28 cellular contexts compared by ENCODE assay signal in genomic region chr2:222383255-222383654, GRCh38. TPM values are rescaled to one million over a fixed set of nuclear protein-coding genes. Genes with fewer than 3 reads are reported as not detected.
A peak's percentile ranks its signal among the peaks of the same experiment; 100 is the strongest.
DNase-seq lines count a peak whose midpoint lies in the region; ATAC-seq, FAIRE-seq and TF ChIP-seq lines count a peak whose summit lies in the region.
"Had no signal": no experiment of that assay in that cellular context is flagged by ENCODE, and none has a peak within 500 bp of the region (broad histone marks: within the 10 kb centered on the region; RNA-seq: fewer than 3 reads in every experiment).

No MANE protein-coding gene starts in this region.

- TF ChIP-seq RAD21 in HepG2 (CRISPR knock-in tag; IDR thresholded peaks at IDR 0.05) = no peak
- TF ChIP-seq RAD21 in Ishikawa (IDR thresholded peaks at IDR 0.05; ENCODE audit: low read depth) = no peak

- H3K9me3 ChIP-seq in HepG2 (ENCODE audit: low read length) (no peaks in the 10 kb centered on the region), right lobe of liver (no peaks in the 10 kb centered on the region)
- H3K9me3 ChIP-seq: A549, BE2C, BLaER1 had no signal

- H2AFZ ChIP-seq in HepG2 (ENCODE audit: low read length) = no peak overlapping the region

- TF ChIP-seq EP300 in HepG2 (IDR thresholded peaks at IDR 0.05; ENCODE audit: low read depth in 2 of 2, low read length in 2 of 2) (no peak), HepG2 (CRISPR knock-in tag; IDR thresholded peaks at IDR 0.05; ENCODE audit: borderline replicate concordance) (no peak), Ishikawa (IDR thresholded peaks at IDR 0.05; ENCODE audit: borderline replicate concordance) (no peak)

- TF ChIP-seq CTCF in HepG2 (CRISPR knock-in tag; IDR thresholded peaks at IDR 0.05) (no peak), right lobe of liver (IDR thresholded peaks at IDR 0.05) (no peak)

- POLR2A ChIA-PET in HepG2 (lab: Yijun Ruan, JAX) = no interaction called here

- no peaks in the 10 kb centered on the region for H3K36me3 ChIP-seq in HepG2 (replicated peaks in 1 of 2; ENCODE audit: control insufficient read depth in 1 of 2, insufficient read depth in 2 of 2, low read length in 2 of 2)
- H3K36me3 ChIP-seq in right lobe of liver = no peaks in the 10 kb centered on the region
- no peaks in the 10 kb centered on the region for H3K36me3 ChIP-seq in mesendoderm (ENCODE audit: control insufficient read depth, insufficient read depth, low read length)
- H3K36me3 ChIP-seq: BE2C, BLaER1 had no signal

- H3K4me1 ChIP-seq in HepG2 (ENCODE audit: insufficient read depth, low read length) (no peaks in the 10 kb centered on the region), right lobe of liver (no peaks in the 10 kb centered on the region), mesendoderm (ENCODE audit: control insufficient read depth, low read depth, low read length) (peaks cover 2% of the 10 kb centered on the region)
- H3K4me1 ChIP-seq: A549, BE2C, BLaER1 had no signal

- no peak overlapping the region for H2BK120ac ChIP-seq in mesendoderm (ENCODE audit: low read depth, low read length)

- no peak overlapping the region for H4K5ac ChIP-seq in mesendoderm (ENCODE audit: low read length)

- no peak overlapping the region for H4K8ac ChIP-seq in mesendoderm (ENCODE audit: low read depth, low read length)

- no peak for FAIRE-seq in HepG2 (lab: Jason Lieb, UNC)
- FAIRE-seq: A549, GM12878, GM12892, GM18507 had no signal

- H3K4me3 ChIP-seq in HepG2 (replicated peaks in 1 of 3; ENCODE audit: insufficient read depth in 1 of 3, low read depth in 2 of 3, low read length in 3 of 3) = no peak overlapping the region
- no peak overlapping the region for H3K4me3 ChIP-seq in right lobe of liver
- H3K4me3 ChIP-seq in mesendoderm (ENCODE audit: low read length) = no peak overlapping the region
- H3K4me3 ChIP-seq: A549, BLaER1, GM12878 had no signal

- H3K27ac ChIP-seq in HepG2 (ENCODE audit: extremely low read length, insufficient read depth, low read length) (no peak overlapping the region), right lobe of liver (no peak overlapping the region), mesendoderm (ENCODE audit: low read depth, low read length) (no peak overlapping the region)
- H3K27ac ChIP-seq: 22Rv1, A549, BLaER1 had no signal

- H3K56ac ChIP-seq in mesendoderm (ENCODE audit: low read length) = no peak overlapping the region

- in situ Hi-C loops in HepG2 (cut with HindIII; ENCODE audit: extremely low pct_ligation_motif_present, low pct_unique_long_range_greater_than_20kb) = no loop called here

- H3K18ac ChIP-seq in mesendoderm (ENCODE audit: low read length) = peak overlapping the region; percentile 64

- no peak overlapping the region for H2BK15ac ChIP-seq in mesendoderm (replicated peaks; ENCODE audit: low read depth)

- no peaks in the 10 kb centered on the region for H4K20me1 ChIP-seq in HepG2 (ENCODE audit: insufficient read depth, low read length)
- H4K20me1 ChIP-seq: BLaER1 had no signal

- WGBS in HepG2 (ENCODE audit: low lambda C conversion rate) = 11% methylated on average over 4 of the region's 4 CpGs
- 49% methylated on average over 4 of the region's 4 CpGs for WGBS in right lobe of liver (ENCODE audit: insufficient coverage, low coverage, low lambda C conversion rate, missing lambda C conversion rate)
- no CpG with 5 or more reads among the region's 4 CpGs for WGBS in mesendoderm (ENCODE audit: extremely low coverage, insufficient coverage, low lambda C conversion rate)

- H3K27me3 ChIP-seq in HepG2 (ENCODE audit: control insufficient read depth in 1 of 2, insufficient read depth in 2 of 2, low read length in 2 of 2) = no peaks in the 10 kb centered on the region
- H3K27me3 ChIP-seq in right lobe of liver = no peaks in the 10 kb centered on the region
- H3K27me3 ChIP-seq in mesendoderm (ENCODE audit: insufficient read depth, low read length, poor library complexity) = no peaks in the 10 kb centered on the region
- H3K27me3 ChIP-seq: BE2C, BLaER1 had no signal

- H3K9ac ChIP-seq in HepG2 (ENCODE audit: insufficient read depth, low read depth, low read length) = no peak overlapping the region
- H3K9ac ChIP-seq in mesendoderm (ENCODE audit: low read length) = no peak overlapping the region
- H3K9ac ChIP-seq: BLaER1 had no signal

- H3K4me2 ChIP-seq in HepG2 (ENCODE audit: low read depth, low read length) = no peak overlapping the region
- H3K4me2 ChIP-seq in mesendoderm (ENCODE audit: low read length) = no peak overlapping the region
- H3K4me2 ChIP-seq: A549, BLaER1 had no signal

- H3K79me2 ChIP-seq in HepG2 (ENCODE audit: insufficient read depth, low read length) (no peaks in the 10 kb centered on the region), mesendoderm (ENCODE audit: control insufficient read depth, insufficient read depth, low read length) (no peaks in the 10 kb centered on the region)

- CTCF ChIA-PET in HepG2 (lab: Yijun Ruan, JAX; ENCODE audit: low intra/inter-chr PET ratio, low total read pairs) = no interaction called here

- no TSS peak for BruUV-seq in HepG2 (replicated peaks; lab: Mats Ljungman, UMichigan)

- no peak overlapping the region for H2AK5ac ChIP-seq in mesendoderm (ENCODE audit: low read length)

- no peak overlapping the region for H2BK5ac ChIP-seq in mesendoderm (ENCODE audit: low read length)

- no peaks in the 10 kb centered on the region for H3K79me1 ChIP-seq in mesendoderm (ENCODE audit: low read length)

- no peak for ATAC-seq in HepG2
- ATAC-seq in right lobe of liver = no peak
- ATAC-seq: A549, GM12878 had no signal

- intact Hi-C loops in HepG2 (cut with micrococcal nuclease; ENCODE audit: unreplicated experiment) (no loop called here), right lobe of liver (cut with DNase I) (no loop called here)

- H3K23ac ChIP-seq in mesendoderm (ENCODE audit: low read length) = no peak overlapping the region

- TF ChIP-seq POLR2A in HepG2 (IDR thresholded peaks at IDR 0.05; ENCODE audit: insufficient read depth in 1 of 2, low read depth in 2 of 2, low read length in 2 of 2) (no peak), right lobe of liver (IDR thresholded peaks at IDR 0.05) (no peak)

- DNase-seq in HepG2 (ENCODE audit: low spot score) = no peak
- no peak for DNase-seq in right lobe of liver
- DNase-seq in mesendoderm = no peak
- DNase-seq in NCI-H526 (lab: John Stamatoyannopoulos, UW) = no peak
- DNase-seq in AG08396 (ENCODE audit: low spot score) = no peak
- DNase-seq: BE2C; C1 segment of cervical spinal cord; CD4-positive, alpha-beta memory T cell; CD4-positive, CD25-positive, alpha-beta regulatory T cell; CD8-positive, alpha-beta memory T cell; COR-L47; DMS 273 treated with DMSO at 0.1 percent for 48 hours; DMS153; DMS53; DMS79; DND-41; EL; GDM1 had no signal

- no peak overlapping the region for H3K4ac ChIP-seq in mesendoderm (ENCODE audit: low read depth, low read length)

TF ChIP-seq in HepG2, 621 proteins besides CTCF, POLR2A, EP300 and RAD21 (continues in another document):
- peak; percentile 66 for TF ChIP-seq CEBPB (IDR thresholded peaks at IDR 0.05; ENCODE audit: borderline replicate concordance, low read depth, low read length)
- TF ChIP-seq CCDC6 (CRISPR knock-in tag; IDR thresholded peaks at IDR 0.05) = no peak

TF ChIP-seq in Ishikawa, 13 proteins besides CTCF, POLR2A, EP300 and RAD21:
- TF ChIP-seq TCF12 (IDR thresholded peaks at IDR 0.05; ENCODE audit: low read depth) (no peak), USF1 (IDR thresholded peaks at IDR 0.05) (no peak), CEBPB (IDR thresholded peaks at IDR 0.05) (peak; percentile 24; the same call in 1 of the 2 replicates), MAX (IDR thresholded peaks at IDR 0.05) (no peak), YY1 (IDR thresholded peaks at IDR 0.05; ENCODE audit: low read depth) (no peak), CREB1 (IDR thresholded peaks at IDR 0.05; ENCODE audit: low read depth) (no peak)

RNA-seq across cellular contexts. Expression of gene SGPP2, which starts 41.1 kb away (rescaled TPM):
- total RNA-seq in HepG2 (2016; rRNA removed; fragmentation: Illumina TruSeq; extraction: Trizol) = not detected in 2 replicates
- total RNA-seq in HepG2 (2016; cell fraction: cytosol; rRNA removed; fragmentation: Illumina TruSeq; extraction: Trizol; ENCODE audit: low read depth) = not detected in 2 replicates
- total RNA-seq in HepG2 (2016; cell fraction: insoluble cytoplasmic fraction; rRNA removed; fragmentation: Illumina TruSeq; extraction: Trizol) = not detected in 2 replicates
- total RNA-seq in HepG2 (2016; cell fraction: membrane; rRNA removed; fragmentation: Illumina TruSeq; extraction: Trizol) = not detected in 2 replicates
- total RNA-seq in HepG2 (2016; cell fraction: nucleus; rRNA removed; fragmentation: Illumina TruSeq; extraction: Trizol) = not detected in 2 replicates
- polyA plus RNA-seq in HepG2 (2011; rRNA removed) = not detected in 2 replicates
- 0.01 TPM in 1 of 2 replicates, not detected in the other for polyA plus RNA-seq in HepG2 (2011; cell fraction: cytosol; rRNA removed)
- not detected in 2 replicates for polyA plus RNA-seq in HepG2 (2011; cell fraction: nucleus; rRNA removed)
- polyA plus RNA-seq in HepG2 (2012) = 0.08 and 0.21 TPM in 2 replicates
- not detected in 2 replicates for polyA plus RNA-seq in HepG2 (2016; cell fraction: cytosol; fragmentation: Illumina TruSeq; extraction: Trizol; ENCODE audit: low read depth)
- polyA plus RNA-seq in HepG2 (2016; cell fraction: insoluble cytoplasmic fraction; fragmentation: Illumina TruSeq; extraction: Trizol; ENCODE audit: low read depth) = not detected in 2 replicates
- polyA plus RNA-seq in HepG2 (2016; cell fraction: membrane; fragmentation: Illumina TruSeq; extraction: Trizol; ENCODE audit: low read depth) = not detected in 2 replicates
- polyA plus RNA-seq in HepG2 (2016; cell fraction: nucleus; fragmentation: Illumina TruSeq; extraction: Trizol; ENCODE audit: insufficient read depth, low read depth) = not detected in 2 replicates
- polyA minus RNA-seq in HepG2 (2011; rRNA and poly(A)+ RNA removed; ENCODE audit: low replicate concordance) = 0.14 TPM in 1 of 2 replicates, not detected in the other
- not detected in 2 replicates for polyA minus RNA-seq in HepG2 (2011; cell fraction: cytosol; rRNA and poly(A)+ RNA removed)
- not detected in 2 replicates for polyA minus RNA-seq in HepG2 (2011; cell fraction: nucleus; rRNA and poly(A)+ RNA removed)
- under 1 TPM; 0.14 to 0.25 (median 0.18) TPM for total RNA-seq in right lobe of liver
- 0.01 TPM for polyA plus RNA-seq in mesendoderm (2013, experiment 1 of 2)
- not detected for polyA plus RNA-seq in mesendoderm (2013, experiment 2 of 2)
- total RNA-seq: A172, G401 had no signal
- polyA plus RNA-seq: CD14-positive monocyte had no signal
